ENCODE assay signal across 3 cellular contexts in the genomic region with DNA sequence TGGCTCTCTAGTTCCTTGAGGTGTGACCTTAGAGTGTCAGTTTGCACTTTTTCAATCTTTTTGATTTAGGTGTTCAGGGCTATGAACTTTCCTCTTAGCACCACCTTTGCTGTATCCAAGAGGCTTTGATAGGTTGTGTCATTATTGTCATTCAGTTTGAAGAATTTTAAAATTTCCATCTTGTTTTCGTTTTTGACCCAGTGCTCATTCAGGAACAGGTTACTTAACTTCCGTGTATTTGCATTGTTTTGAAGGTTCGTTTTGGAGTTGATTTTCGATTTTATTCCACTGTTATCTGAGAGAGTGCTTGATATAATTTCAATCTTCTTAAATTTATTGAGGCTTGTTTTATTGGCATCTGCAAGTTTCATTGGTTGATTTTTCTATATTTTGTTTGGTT. TPM values are rescaled to one million over a fixed set of nuclear protein-coding genes. Genes with fewer than 3 reads are reported as not detected.
"Had no signal": no experiment of that assay in that cellular context is flagged by ENCODE, and none has a peak within 500 bp of the region (broad histone marks: within the 10 kb centered on the region; RNA-seq: fewer than 3 reads in every experiment).

No MANE protein-coding gene starts in this region.

- H3K27ac Mint-ChIP-seq: GM23338, H9 had no signal

- H3K4me3 ChIP-seq: GM23338 had no signal

- H3K4me2 ChIP-seq: GM23338 had no signal

- H2AFZ ChIP-seq: GM23338 had no signal

- H3K4me3 Mint-ChIP-seq: GM23338, H9 had no signal

- H3K9me3 Mint-ChIP-seq: GM23338, H9 had no signal

RNA-seq across cellular contexts. Expression of gene FANK1, which starts 37.3 kb away (rescaled TPM):
- total RNA-seq: H1 had no signal
